ENCODE assay signal across 8 cellular contexts in genomic region chr13:52738719-52739467, GRCh38. TPM values are rescaled to one million over a fixed set of nuclear protein-coding genes. Genes with fewer than 3 reads are reported as not detected.
A peak's percentile ranks its signal among the peaks of the same experiment; 100 is the strongest.
DNase-seq lines count a peak whose midpoint lies in the region; ATAC-seq, FAIRE-seq and TF ChIP-seq lines count a peak whose summit lies in the region.

No MANE protein-coding gene starts in this region.

- H3K27ac Mint-ChIP-seq in MCF 10A (ENCODE audit: low read depth, unreplicated experiment) (no peak overlapping the region), activated B cell treated with CpG ODN at 0.5 μM for 24 hours (no peak overlapping the region)

- CTCF ChIA-PET in MCF 10A (lab: Yijun Ruan, JAX) (no interaction called here), activated B cell treated with CpG ODN at 0.5 μM for 24 hours (lab: Charles Lee) (no interaction called here)

- H3K36me3 ChIP-seq in breast epithelium, result no peaks in the 10 kb centered on the region

- intact Hi-C loops in breast epithelium (cut with DNase I; ENCODE audit: low total_unique reads), result no loop called here
- intact Hi-C loops in MCF 10A (cut with micrococcal nuclease), result no loop called here
- intact Hi-C loops in activated B cell treated with CpG ODN at 0.5 μM for 24 hours (cut with micrococcal nuclease), result no loop called here
- intact Hi-C loops in posterior cingulate gyrus (cut with DNase I), result loop anchor here (10.0 kb wide), 1 partner anchor 74 kb away; no protein-coding TSS in a partner anchor

- H3K27me3 ChIP-seq in breast epithelium, result peaks cover 3 to 41% of the 10 kb centered on the region in 2 donors

- peaks cover 31% of the 10 kb centered on the region for H3K27me3 Mint-ChIP-seq in MCF 10A (ENCODE audit: insufficient read depth, unreplicated experiment)
- H3K27me3 Mint-ChIP-seq in activated B cell treated with CpG ODN at 0.5 μM for 24 hours, result peaks cover 38% of the 10 kb centered on the region

- H3K4me3 Mint-ChIP-seq in MCF 10A (ENCODE audit: unreplicated experiment) (no peak overlapping the region), activated B cell treated with CpG ODN at 0.5 μM for 24 hours (peak overlapping the region; percentile 44)

- H3K9me3 Mint-ChIP-seq in MCF 10A (ENCODE audit: unreplicated experiment) (no peaks in the 10 kb centered on the region), activated B cell treated with CpG ODN at 0.5 μM for 24 hours (peaks cover 5% of the 10 kb centered on the region)

- no peak for TF ChIP-seq CTCF in breast epithelium (IDR thresholded peaks at IDR 0.05)
- TF ChIP-seq CTCF in MCF 10A (IDR thresholded peaks at IDR 0.05; ENCODE audit: unreplicated experiment), result no peak
- TF ChIP-seq CTCF in activated B cell treated with CpG ODN at 0.5 μM for 24 hours (IDR thresholded peaks at IDR 0.05), result no peak

- H3K4me3 ChIP-seq in breast epithelium, result peak overlapping the region; percentile 20 to 58 (median 34)

- no peaks in the 10 kb centered on the region for H3K4me1 ChIP-seq in breast epithelium

- peak; percentile 47 for ATAC-seq in activated B cell treated with CpG ODN at 0.5 μM for 24 hours (ENCODE audit: low read depth)
- ATAC-seq in GM19395 (IDR thresholded peaks at IDR 0.05; ENCODE audit: unreplicated experiment), result no peak

- H3K36me3 Mint-ChIP-seq in MCF 10A (ENCODE audit: insufficient read depth, unreplicated experiment), result no peaks in the 10 kb centered on the region
- H3K36me3 Mint-ChIP-seq in activated B cell treated with CpG ODN at 0.5 μM for 24 hours (ENCODE audit: low read depth), result no peaks in the 10 kb centered on the region

- no peak overlapping the region for H3K27ac ChIP-seq in breast epithelium

- POLR2A ChIA-PET in MCF 10A (lab: Yijun Ruan, JAX), result no interaction called here
- POLR2A ChIA-PET in activated B cell treated with CpG ODN at 0.5 μM for 24 hours (lab: Charles Lee), result no interaction called here

- H3K4me1 Mint-ChIP-seq in MCF 10A (ENCODE audit: insufficient read depth, unreplicated experiment), result no peaks in the 10 kb centered on the region
- peaks cover 6% of the 10 kb centered on the region for H3K4me1 Mint-ChIP-seq in activated B cell treated with CpG ODN at 0.5 μM for 24 hours

- no peak for TF ChIP-seq POLR2A in breast epithelium (IDR thresholded peaks at IDR 0.05)

- FAIRE-seq in frontal cortex (lab: Jason Lieb, UNC), result no peak

- BruUV-seq in MCF 10A (replicated peaks; lab: Mats Ljungman, UMichigan), result no TSS peak

- DNase-seq in breast epithelium (ENCODE audit: low spot score in 2 of 2) (no peak), MCF 10A (ENCODE audit: unreplicated experiment) (no peak), activated B cell treated with CpG ODN at 0.5 μM for 24 hours (peak; percentile 18), frontal cortex (ENCODE audit: low spot score in 2 of 2) (peak; percentile 58 to 69), posterior cingulate gyrus (peak in 8 of 10 donors; percentile 28 to 90 (median 60)), NCI-H2081 (lab: John Stamatoyannopoulos, UW) (no peak), NCI-H1417 treated with DMSO at 0.1 percent for 48 hours (lab: John Stamatoyannopoulos, UW) (no peak)

- H3K9me3 ChIP-seq in breast epithelium, result no peaks in the 10 kb centered on the region

RNA-seq across cellular contexts. Expression of gene CNMD, which starts 0.7 kb away (rescaled TPM):
- total RNA-seq in breast epithelium, result under 1 TPM in 2 of 3 donors, not detected in 1; 0.29 to 0.96 TPM
- not detected in 2 replicates for total RNA-seq in MCF 10A (2022)
- not detected in 2 replicates for total RNA-seq in activated B cell treated with CpG ODN at 0.5 μM for 24 hours
- total RNA-seq in frontal cortex, result 2.4 TPM

Comparison
In these comparisons a context has a peak if more than half of its experiments do, and no peak if none do; other contexts are left out.
1. DNase-seq: peak in activated B cell treated with CpG ODN at 0.5 μM for 24 hours (single experiment), frontal cortex (2 of 2) and posterior cingulate gyrus (8 of 10); none in breast epithelium (0 of 2), MCF 10A (single experiment), NCI-H2081 (0 of 2) and NCI-H1417 treated with DMSO at 0.1 percent for 48 hours (single experiment).